Comparison of ENCODE assay signal across 8 cellular contexts in genomic region chr5:1385395-1386273, GRCh38.
A peak's percentile ranks its signal among the peaks of the same experiment; 100 is the strongest.
DNase-seq lines count a peak whose midpoint lies in the region; ATAC-seq lines count a peak whose summit lies in the region.

No MANE protein-coding gene starts in this region.

- H2AFZ ChIP-seq in neuron (ENCODE audit: low read depth, low read length): peak overlapping the region; percentile 86

- H3K36me3 ChIP-seq in HUES48 (ENCODE audit: control insufficient read depth, insufficient read depth, low read length) (no peaks in the 10 kb centered on the region), neuron (ENCODE audit: insufficient read depth, low read length) (no peaks in the 10 kb centered on the region), subcutaneous abdominal adipose tissue (ENCODE audit: control insufficient read depth in 5 of 5, insufficient read depth in 5 of 5, low read length in 5 of 5) (no peaks in the 10 kb centered on the region)

- no peaks in the 10 kb centered on the region for H3K9me3 ChIP-seq in HUES48 (ENCODE audit: control insufficient read depth, insufficient read depth, low read length)
- H3K9me3 ChIP-seq in neuron (ENCODE audit: low read length): no peaks in the 10 kb centered on the region
- no peaks in the 10 kb centered on the region for H3K9me3 ChIP-seq in subcutaneous abdominal adipose tissue (ENCODE audit: control insufficient read depth in 5 of 5, low read length in 5 of 5)

- H3K9ac ChIP-seq in HUES48 (ENCODE audit: low read depth, low read length) (peak overlapping the region; percentile 66), subcutaneous abdominal adipose tissue (ENCODE audit: low read length in 5 of 5) (peak overlapping the region in 4 of 5 donors; percentile 42 to 77 (median 68))

- no peak overlapping the region for H3K27ac ChIP-seq in HUES48 (ENCODE audit: low read depth, low read length)
- H3K27ac ChIP-seq in subcutaneous abdominal adipose tissue (ENCODE audit: low read depth, low read length): no peak overlapping the region

- peak; percentile 74 for DNase-seq in COR-L47 (lab: John Stamatoyannopoulos, UW)
- DNase-seq in RKO (ENCODE audit: low spot score): peak; percentile 88
- peak; percentile 66 for DNase-seq in activated T-helper 9 cell treated with anti-CD3 and anti-CD28 coated beads, Interleukin-2, amount 50 U/mL, for 16 hours (ENCODE audit: low read depth)
- DNase-seq in foreskin melanocyte: peak; percentile 52

- ATAC-seq in GM21381 (IDR thresholded peaks at IDR 0.05; ENCODE audit: unreplicated experiment): peak; percentile 89

- H3K4me3 ChIP-seq in HUES48 (ENCODE audit: low read depth, low read length): peak overlapping the region; percentile 73
- H3K4me3 ChIP-seq in neuron (ENCODE audit: low read length): peak overlapping the region; percentile 53
- peak overlapping the region; percentile 54 to 72 (median 70) for H3K4me3 ChIP-seq in subcutaneous abdominal adipose tissue (ENCODE audit: low read depth in 1 of 5, low read length in 5 of 5)

- 0 out of 2 replicates have a peak, but pooled peaks cover 7% of the 10 kb centered on the region for H3K4me1 ChIP-seq in HUES48 (ENCODE audit: control insufficient read depth, insufficient read depth, low read length)
- H3K4me1 ChIP-seq in neuron (ENCODE audit: insufficient read depth, low read length): peaks cover 10% of the 10 kb centered on the region
- H3K4me1 ChIP-seq in subcutaneous abdominal adipose tissue (ENCODE audit: control insufficient read depth in 5 of 5, insufficient read depth in 5 of 5, low read length in 5 of 5): peaks cover 2 to 29% (median 20%) of the 10 kb centered on the region in 5 donors

- H3K27me3 ChIP-seq in HUES48 (ENCODE audit: control insufficient read depth, insufficient read depth, low read length) (peaks cover 64% of the 10 kb centered on the region), neuron (ENCODE audit: insufficient read depth, low read length) (peaks cover 47% of the 10 kb centered on the region), subcutaneous abdominal adipose tissue (ENCODE audit: control insufficient read depth in 5 of 5, insufficient read depth in 4 of 5, low read length in 5 of 5) (peaks cover 0 to 31% (median 14%) of the 10 kb centered on the region in 5 donors)
